In the genomic region with DNA sequence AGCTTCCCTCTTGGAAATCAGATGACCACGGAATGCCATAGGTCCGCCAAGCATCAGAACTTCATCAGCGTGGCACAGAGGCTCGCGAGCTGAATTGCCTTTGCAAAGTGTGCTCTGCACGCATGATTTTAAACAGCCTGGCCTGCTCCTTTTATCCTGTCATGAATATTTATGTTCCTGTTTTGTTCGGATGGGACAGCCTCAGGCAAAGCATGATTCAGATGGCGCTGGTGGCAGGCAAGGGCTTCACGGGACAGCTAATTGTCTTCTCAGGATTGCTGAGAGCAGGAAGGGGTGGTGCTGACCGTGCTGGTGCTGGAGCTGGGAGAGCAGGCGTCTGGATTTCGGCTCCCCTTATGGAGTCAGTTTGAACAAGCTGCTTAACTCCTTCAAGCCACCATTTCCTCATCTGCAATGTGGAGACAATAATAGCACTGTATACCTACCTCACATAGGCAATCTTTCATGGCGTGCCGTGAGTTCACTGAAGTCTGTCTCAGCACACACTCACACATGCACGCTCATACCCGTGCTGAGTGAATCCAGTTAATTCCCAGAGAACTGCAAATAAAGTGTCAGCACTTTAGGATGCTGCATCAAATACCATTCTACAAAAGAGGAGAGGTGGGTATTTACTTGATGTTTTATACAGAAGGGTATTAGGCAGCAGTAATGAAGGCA, we compare ENCODE assay signal across 17 cellular contexts.
DNase-seq lines count a peak whose midpoint lies in the region; ATAC-seq and TF ChIP-seq lines count a peak whose summit lies in the region.
"Had no signal": no experiment of that assay in that cellular context is flagged by ENCODE, and none has a peak within 500 bp of the region (broad histone marks: within the 10 kb centered on the region; RNA-seq: fewer than 3 reads in every experiment).

No MANE protein-coding gene starts in this region.

- no peak overlapping the region for H3K27ac ChIP-seq in RWPE1
- H3K27ac ChIP-seq in rectal smooth muscle tissue (ENCODE audit: low read depth, low read length): no peak overlapping the region
- H3K27ac ChIP-seq: ascending aorta, colonic mucosa, PC-9 had no signal

- no peak overlapping the region for H3K9ac ChIP-seq in rectal smooth muscle tissue (ENCODE audit: low read length)

- POLR2A ChIA-PET in RWPE1 (lab: Yijun Ruan, JAX; ENCODE audit: low non-redundant PET): no interaction called here

- H3K4me3 ChIP-seq in foreskin fibroblast (ENCODE audit: low read depth in 1 of 2, low read length in 2 of 2): no peak overlapping the region
- H3K4me3 ChIP-seq in rectal smooth muscle tissue (ENCODE audit: low read length): peak overlapping the region; percentile 34
- H3K4me3 ChIP-seq: ascending aorta, colonic mucosa, PC-9 had no signal

- no peaks in the 10 kb centered on the region for H3K27me3 ChIP-seq in rectal smooth muscle tissue (ENCODE audit: control insufficient read depth, insufficient read depth, low read length)
- H3K27me3 ChIP-seq: ascending aorta, colonic mucosa had no signal

- no peaks in the 10 kb centered on the region for H3K36me3 ChIP-seq in rectal smooth muscle tissue (ENCODE audit: control insufficient read depth, insufficient read depth, low read length)
- H3K36me3 ChIP-seq: ascending aorta, colonic mucosa had no signal

- no peak for ATAC-seq in HG03159 (IDR thresholded peaks at IDR 0.05; ENCODE audit: unreplicated experiment)
- ATAC-seq in activated CD4-positive, CD25-positive, alpha-beta regulatory T cell treated with anti-CD3 and anti-CD28 coated beads, Interleukin-2, amount 50 U/mL, for 24 hours: no peak
- ATAC-seq: left cardiac atrium; stimulated activated naive CD8-positive, alpha-beta T cell treated with anti-CD3 and anti-CD28 coated beads, Interleukin-15, amount 100 ng/mL, for 72 hours had no signal

- TF ChIP-seq CTCF in RWPE1 (conservative IDR thresholded peaks at IDR 0.05; ENCODE audit: low read depth): no peak
- no peak for TF ChIP-seq CTCF in foreskin fibroblast (IDR thresholded peaks at IDR 0.05; ENCODE audit: low read depth, low read length)

- DNase-seq in ELR (ENCODE audit: low read depth) (peak; percentile 46), RWPE1 (ENCODE audit: low spot score) (peak; percentile 16), foreskin fibroblast (peak; percentile 67 to 82), superior temporal gyrus (ENCODE audit: extremely low spot score) (no peak)
- DNase-seq: colonic mucosa; erythroblast; GOT3; left cardiac atrium; NCI-H187 treated with DMSO at 0.1 percent for 48 hours; NCI-H524 treated with DMSO at 0.1 percent for 48 hours; PC-9; stimulated activated naive CD8-positive, alpha-beta T cell treated with anti-CD3 and anti-CD28 coated beads, Interleukin-15, amount 100 ng/mL, for 72 hours; SW 1271 had no signal

- CTCF ChIA-PET in RWPE1 (lab: Yijun Ruan, JAX): no interaction called here

- H3K4me1 ChIP-seq in rectal smooth muscle tissue (ENCODE audit: control insufficient read depth, insufficient read depth, low read length): peaks cover 4% of the 10 kb centered on the region
- H3K4me1 ChIP-seq: ascending aorta, colonic mucosa had no signal
